In genomic region chr5:137598341-137598740, GRCh38 we compare ENCODE assay signal across 25 cellular contexts.
DNase-seq lines count a peak whose midpoint lies in the region; ATAC-seq, FAIRE-seq and TF ChIP-seq lines count a peak whose summit lies in the region.
"Had no signal": no experiment of that assay in that cellular context is flagged by ENCODE, and none has a peak within 500 bp of the region (broad histone marks: within the 10 kb centered on the region; RNA-seq: fewer than 3 reads in every experiment).

No MANE protein-coding gene starts in this region.

- FAIRE-seq in kidney (lab: Jason Lieb, UNC) = no peak
- FAIRE-seq: G401.6, HepG2 had no signal

- H3K9me3 ChIP-seq in kidney (ENCODE audit: control insufficient read depth in 1 of 2, low read length in 2 of 2) = no peaks in the 10 kb centered on the region
- H3K9me3 ChIP-seq: HAP-1 had no signal

- no peak overlapping the region for H3K4me3 ChIP-seq in kidney (ENCODE audit: low read length in 2 of 2)
- H3K4me3 ChIP-seq: HAP-1 had no signal

- H3K36me3 ChIP-seq in kidney (ENCODE audit: control insufficient read depth in 1 of 2, insufficient read depth in 2 of 2, low read length in 2 of 2) = no peaks in the 10 kb centered on the region
- H3K36me3 ChIP-seq: HAP-1 had no signal

- ATAC-seq in HG03442 (IDR thresholded peaks at IDR 0.05; ENCODE audit: unreplicated experiment) = no peak
- ATAC-seq: HepG2, Panc1 had no signal

- TF ChIP-seq CTCF in kidney (IDR thresholded peaks at IDR 0.05; ENCODE audit: borderline replicate concordance, extremely low read depth, insufficient read depth) = no peak

- DNase-seq in NCI-H446 (lab: John Stamatoyannopoulos, UW) = peak; percentile 13 to 67
- no peak for DNase-seq in NCI-H446 treated with DMSO at 0.1 percent for 48 hours (lab: John Stamatoyannopoulos, UW)
- DNase-seq in NCI-H2171 treated with DMSO at 0.1 percent for 48 hours (lab: John Stamatoyannopoulos, UW) = peak; percentile 49
- peak; percentile 39 to 88 for DNase-seq in cerebellar nuclear complex (lab: John Stamatoyannopoulos, UW)
- no peak for DNase-seq in HT-29 (ENCODE audit: low spot score)
- no peak for DNase-seq in HPDE6-E6E7 (ENCODE audit: extremely low spot score)
- DNase-seq in kidney = no peak
- DNase-seq: 8988T, ACHN, Calu3, GOT3, Karpas-422, NCI-H1105, NCI-H1436 treated with DMSO at 0.1 percent for 48 hours, NCI-H2029, NCI-H526 treated with DMSO at 0.1 percent for 48 hours, SHP77, T-helper 1 cell had no signal

- no peak overlapping the region for H3K27ac ChIP-seq in kidney (ENCODE audit: low read depth in 2 of 2, low read length in 2 of 2)
- H3K27ac ChIP-seq: HL-60, RWPE1 had no signal

- no peak overlapping the region for H3K9ac ChIP-seq in kidney (ENCODE audit: low read length in 2 of 2)

- intact Hi-C loops in kidney (cut with DNase I) = no loop called here

- H3K4me1 ChIP-seq in kidney (ENCODE audit: control insufficient read depth in 1 of 2, insufficient read depth in 1 of 2, low read depth in 1 of 2, low read length in 2 of 2) = no peaks in the 10 kb centered on the region
- H3K4me1 ChIP-seq: HAP-1 had no signal

Comparison
In these comparisons a context has a peak if more than half of its experiments do, and no peak if none do; other contexts are left out.
1. DNase-seq: peak in NCI-H446 (2 of 2), NCI-H2171 treated with DMSO at 0.1 percent for 48 hours (single experiment) and cerebellar nuclear complex (2 of 2); none in NCI-H446 treated with DMSO at 0.1 percent for 48 hours (single experiment), HT-29 (single experiment), HPDE6-E6E7 (single experiment) and kidney (single experiment).